In the genomic region with DNA sequence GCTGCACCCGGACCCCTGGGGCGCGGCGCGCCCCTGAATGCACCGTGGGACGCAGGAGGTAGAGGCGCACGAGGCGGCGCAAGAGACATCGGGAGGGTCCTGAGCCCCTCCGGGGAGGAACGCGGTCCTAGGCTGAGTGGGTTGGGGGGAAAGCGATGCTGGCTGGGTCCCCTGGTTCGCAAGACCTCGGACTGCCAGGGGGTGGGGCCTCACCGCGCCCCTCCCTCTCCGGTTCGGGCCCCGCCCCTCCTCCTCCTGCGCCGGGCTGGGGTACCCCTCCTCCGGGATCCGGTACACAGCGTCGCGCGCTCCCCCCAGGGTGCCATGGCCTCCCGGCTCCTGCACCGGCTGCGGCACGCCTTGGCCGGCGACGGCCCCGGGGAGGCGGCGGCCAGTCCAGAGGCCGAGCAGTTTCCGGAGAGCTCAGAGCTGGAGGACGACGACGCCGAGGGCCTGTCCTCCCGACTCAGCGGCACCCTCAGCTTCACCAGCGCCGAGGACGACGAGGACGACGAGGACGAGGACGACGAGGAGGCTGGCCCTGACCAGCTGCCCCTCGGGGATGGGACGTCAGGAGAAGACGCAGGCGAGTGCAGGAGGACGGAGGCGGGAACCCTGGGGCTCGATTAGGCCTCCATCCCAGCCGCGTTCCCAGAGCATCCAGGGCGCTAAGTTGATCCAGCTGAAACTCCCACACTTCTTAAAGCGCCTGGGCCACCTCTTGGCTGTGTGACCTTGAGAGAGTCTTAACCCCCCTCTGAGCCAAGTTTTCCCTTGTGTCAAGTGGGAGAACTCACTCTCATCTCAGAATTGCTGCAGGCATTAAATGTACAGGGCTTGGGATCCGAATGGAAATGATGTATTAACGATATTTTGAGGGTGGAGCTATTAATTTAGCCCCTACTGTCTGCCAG, we compare ENCODE assay signal across 8 cellular contexts. TPM values are rescaled to one million over a fixed set of nuclear protein-coding genes. Genes with fewer than 3 reads are reported as not detected.
DNase-seq lines count a peak whose midpoint lies in the region; ATAC-seq lines count a peak whose summit lies in the region.

No MANE protein-coding gene starts in this region.

- H3K9me3 ChIP-seq in mucosa of stomach (ENCODE audit: control insufficient read depth, low read length), result no peaks in the 10 kb centered on the region

- no peaks in the 10 kb centered on the region for H3K27me3 ChIP-seq in mucosa of stomach (ENCODE audit: control insufficient read depth, insufficient read depth, low read length)

- ATAC-seq in GM18858 (IDR thresholded peaks at IDR 0.05; ENCODE audit: unreplicated experiment), result no peak

- peak overlapping the region; percentile 32 for H3K4me3 ChIP-seq in mucosa of stomach (ENCODE audit: low read length)

- peaks cover 24% of the 10 kb centered on the region for H3K4me1 ChIP-seq in mucosa of stomach (ENCODE audit: control insufficient read depth, insufficient read depth, low read length)

- H3K36me3 ChIP-seq in mucosa of stomach (ENCODE audit: control insufficient read depth, insufficient read depth, low read length), result no peaks in the 10 kb centered on the region

- DNase-seq in NCI-H2081 (lab: John Stamatoyannopoulos, UW) (peak; percentile 20 to 27), NCI-H2081 treated with DMSO at 0.1 percent for 48 hours (lab: John Stamatoyannopoulos, UW) (no peak), NCI-H460 (ENCODE audit: extremely low read depth, low read depth) (peak; percentile 47), fibroblast of gingiva (ENCODE audit: low read depth) (peak; percentile 73), stromal cell of bone marrow (ENCODE audit: low read depth) (peak; percentile 40)
- peak; percentile 52 to 70 for DNase-seq in activated T-cell treated with anti-CD3 and anti-CD28 coated beads, Interleukin-2, amount 50 U/mL, for 48 hours

- H3K9ac ChIP-seq in mucosa of stomach (ENCODE audit: low read length), result peak overlapping the region; percentile 79

RNA-seq across cellular contexts. Expression of gene SNX21, which starts 0.5 kb away (rescaled TPM):
- 13.1 and 13.3 TPM in 2 replicates for total RNA-seq in NCI-H460 (2014; rRNA removed; shearing (Covaris generic))
- polyA plus RNA-seq in NCI-H460 (2014; cell fraction: nucleus; rRNA removed), result 66.4 and 73.9 TPM in 2 replicates

RNA-seq across cellular contexts. Expression of gene TNNC2, which starts 7.0 kb away (rescaled TPM):
- 0.15 TPM in 1 of 2 replicates, not detected in the other for total RNA-seq in NCI-H460 (2014; rRNA removed; shearing (Covaris generic))
- polyA plus RNA-seq in NCI-H460 (2014; cell fraction: nucleus; rRNA removed), result not detected in 2 replicates

RNA-seq across cellular contexts. Expression of gene UBE2C, which starts 21.7 kb away (rescaled TPM):
- total RNA-seq in NCI-H460 (2014; rRNA removed; shearing (Covaris generic)), result 179 and 182 TPM in 2 replicates
- 123 and 175 TPM in 2 replicates for polyA plus RNA-seq in NCI-H460 (2014; cell fraction: nucleus; rRNA removed)

RNA-seq across cellular contexts. Expression of gene ACOT8, which starts 23.1 kb away (rescaled TPM):
- total RNA-seq in NCI-H460 (2014; rRNA removed; shearing (Covaris generic)), result 21.1 and 21.6 TPM in 2 replicates
- polyA plus RNA-seq in NCI-H460 (2014; cell fraction: nucleus; rRNA removed), result 24.4 and 38.4 TPM in 2 replicates

RNA-seq across cellular contexts. Expression of gene ZSWIM3, which starts 23.3 kb away (rescaled TPM):
- 1.6 TPM in 2 replicates for total RNA-seq in NCI-H460 (2014; rRNA removed; shearing (Covaris generic))
- polyA plus RNA-seq in NCI-H460 (2014; cell fraction: nucleus; rRNA removed), result 0.95 and 1.6 TPM in 2 replicates
